8 cellular contexts compared by ENCODE assay signal in the genomic region with DNA sequence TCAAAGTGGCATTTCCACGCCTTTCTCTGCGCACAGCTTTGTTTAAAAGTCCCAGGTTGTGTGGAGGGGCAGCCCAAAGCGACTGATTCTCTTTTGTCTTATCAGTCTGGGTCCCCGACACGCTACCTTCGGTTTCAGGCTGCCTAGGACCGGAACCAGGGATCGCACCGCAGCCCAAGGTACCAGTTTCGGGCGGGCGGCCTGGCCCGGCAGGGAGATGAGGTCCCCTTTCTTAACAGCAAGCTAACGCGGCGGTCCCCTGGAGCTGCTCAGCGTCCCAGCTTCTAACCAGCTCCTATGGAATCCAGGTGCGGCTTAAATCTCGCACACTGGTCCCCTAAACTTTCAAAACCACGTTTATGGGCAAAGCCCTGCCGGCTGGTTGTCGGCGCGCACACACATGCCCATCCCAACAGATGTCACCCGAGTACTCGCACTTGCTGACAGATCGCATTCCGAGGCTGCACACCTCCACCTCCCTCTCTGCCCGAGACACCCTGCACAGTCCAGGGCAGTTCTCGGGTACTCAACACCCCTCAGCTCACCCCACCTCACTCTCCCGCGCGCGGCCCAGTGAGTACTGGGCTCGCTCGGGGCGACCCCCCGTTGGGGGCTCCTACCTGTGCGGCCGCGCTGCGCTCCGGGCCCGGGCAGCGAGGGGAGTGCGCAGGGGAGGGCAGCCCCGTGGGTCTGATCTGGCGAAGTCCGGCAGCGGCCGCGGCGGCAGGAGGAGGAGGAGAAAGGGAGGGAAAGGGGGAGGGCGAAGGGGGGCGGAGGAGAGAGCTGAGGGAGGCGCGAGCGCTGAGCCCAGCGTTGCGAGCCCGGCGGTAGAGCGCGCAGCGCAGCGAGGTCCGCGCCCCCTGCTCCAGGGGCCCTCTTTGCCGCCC. TPM values are rescaled to one million over a fixed set of nuclear protein-coding genes. Genes with fewer than 3 reads are reported as not detected.
DNase-seq lines count a peak whose midpoint lies in the region; ATAC-seq and TF ChIP-seq lines count a peak whose summit lies in the region.

A gene with protein sequence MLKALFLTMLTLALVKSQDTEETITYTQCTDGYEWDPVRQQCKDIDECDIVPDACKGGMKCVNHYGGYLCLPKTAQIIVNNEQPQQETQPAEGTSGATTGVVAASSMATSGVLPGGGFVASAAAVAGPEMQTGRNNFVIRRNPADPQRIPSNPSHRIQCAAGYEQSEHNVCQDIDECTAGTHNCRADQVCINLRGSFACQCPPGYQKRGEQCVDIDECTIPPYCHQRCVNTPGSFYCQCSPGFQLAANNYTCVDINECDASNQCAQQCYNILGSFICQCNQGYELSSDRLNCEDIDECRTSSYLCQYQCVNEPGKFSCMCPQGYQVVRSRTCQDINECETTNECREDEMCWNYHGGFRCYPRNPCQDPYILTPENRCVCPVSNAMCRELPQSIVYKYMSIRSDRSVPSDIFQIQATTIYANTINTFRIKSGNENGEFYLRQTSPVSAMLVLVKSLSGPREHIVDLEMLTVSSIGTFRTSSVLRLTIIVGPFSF (minus strand): TSS at position 692 of the 887 bp plus-strand sequence. CDS start 1,342 bp downstream, outside the sequence.

- 1 to 2% methylated on average over 21 to 39 of the region's 69 CpGs for WGBS in thyroid gland, 2 donors

- peak; percentile 30 to 91 for TF ChIP-seq POLR2A in thyroid gland (IDR thresholded peaks at IDR 0.05)

- H3K9me3 ChIP-seq in lower lobe of right lung (no peaks in the 10 kb centered on the region), thyroid gland (no peaks in the 10 kb centered on the region)

- peaks cover 4% of the 10 kb centered on the region for H3K27me3 ChIP-seq in lower lobe of right lung (ENCODE audit: low read depth)
- H3K27me3 ChIP-seq in thyroid gland = no peaks in the 10 kb centered on the region

- H3K4me3 ChIP-seq in HFF-Myc (replicated peaks; ENCODE audit: low read depth, low read length) = peak within 1 kb of the TSS; percentile 75
- H3K4me3 ChIP-seq in lower lobe of right lung = peak within 1 kb of the TSS; percentile 73
- peak within 1 kb of the TSS; percentile 56 to 86 (median 69) for H3K4me3 ChIP-seq in thyroid gland (replicated peaks in 1 of 3)

- intact Hi-C loops in lower lobe of right lung (cut with DNase I) (no loop called here), thyroid gland (cut with DNase I) (no loop called here)

- no peak for TF ChIP-seq CTCF in HFF-Myc (IDR thresholded peaks at IDR 0.05; ENCODE audit: low read depth, low read length, missing control alignments)
- TF ChIP-seq CTCF in lower lobe of right lung (IDR thresholded peaks at IDR 0.05) = no peak
- peak in 1 of 6 experiments; percentile 11 for TF ChIP-seq CTCF in thyroid gland (IDR thresholded peaks at IDR 0.05)

- H3K36me3 ChIP-seq in lower lobe of right lung = no peaks in the 10 kb centered on the region
- H3K36me3 ChIP-seq in thyroid gland = no peaks in the 10 kb centered on the region

- DNase-seq in ELR (ENCODE audit: low read depth) (peak; percentile 76), HFF-Myc (ENCODE audit: extremely low read depth, low read depth) (no peak), NCI-H748 (lab: John Stamatoyannopoulos, UW; ENCODE audit: unreplicated experiment) (peak; percentile 62), ecto neural progenitor cell (ENCODE audit: low spot score) (peak; percentile 86), lower lobe of right lung (peak; percentile 82), thyroid gland (peak; percentile 89), epidermal melanocyte (ENCODE audit: insufficient read length, low spot score) (no peak), cortex of kidney (lab: John Stamatoyannopoulos, UW) (no peak)

- peak; percentile 96 to 97 for ATAC-seq in lower lobe of right lung

- H3K4me1 ChIP-seq in lower lobe of right lung (peaks cover 19% of the 10 kb centered on the region), thyroid gland (peaks cover 18 to 21% of the 10 kb centered on the region in 2 donors)

- H3K27ac ChIP-seq in lower lobe of right lung = peak within 1 kb of the TSS; percentile 70
- peak within 1 kb of the TSS; percentile 82 to 96 (median 83) for H3K27ac ChIP-seq in thyroid gland

RNA-seq across cellular contexts. Expression of the gene that starts here (rescaled TPM):
- total RNA-seq in lower lobe of right lung (219 TPM), thyroid gland (100 to 1,000 TPM; 379 to 821 (median 437) TPM)

Comparison
In these comparisons a context has a peak if more than half of its experiments do, and no peak if none do; other contexts are left out.
1. DNase-seq: peak in ELR (single experiment), NCI-H748 (single experiment), ecto neural progenitor cell (single experiment), lower lobe of right lung (single experiment) and thyroid gland (2 of 2); none in HFF-Myc (single experiment), epidermal melanocyte (single experiment) and cortex of kidney (single experiment).
2. Peak in every context shown above with its lines, with median percentiles within 50 percentile points of each other: H3K4me3 ChIP-seq.